In the genomic region with DNA sequence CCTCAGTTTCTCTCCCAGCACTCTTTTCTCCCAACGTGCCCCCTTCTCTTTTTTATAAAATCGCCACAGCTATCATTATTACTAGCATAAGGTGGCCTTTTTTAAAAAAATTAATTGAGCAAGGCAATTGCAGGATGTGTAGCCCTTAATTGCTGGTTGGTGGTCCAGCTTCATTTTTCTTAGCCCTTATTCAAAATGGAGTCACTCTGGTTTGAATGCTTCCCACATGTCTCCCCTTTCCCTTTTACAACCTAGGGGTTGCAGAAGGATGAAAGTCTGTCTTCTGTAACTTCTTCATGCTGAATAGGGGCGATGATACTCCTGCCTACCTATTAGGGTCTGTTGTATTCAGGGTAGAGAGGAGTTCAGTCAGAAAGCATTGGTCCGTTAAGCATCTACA, we compare ENCODE assay signal across 1 cellular context.
TF ChIP-seq lines count a peak whose summit lies in the region.

No MANE protein-coding gene starts in this region.

TF ChIP-seq in K562, 482 proteins besides CTCF, POLR2A, EP300 and RAD21 (continued from another document):
- TF ChIP-seq, protein P1, sequence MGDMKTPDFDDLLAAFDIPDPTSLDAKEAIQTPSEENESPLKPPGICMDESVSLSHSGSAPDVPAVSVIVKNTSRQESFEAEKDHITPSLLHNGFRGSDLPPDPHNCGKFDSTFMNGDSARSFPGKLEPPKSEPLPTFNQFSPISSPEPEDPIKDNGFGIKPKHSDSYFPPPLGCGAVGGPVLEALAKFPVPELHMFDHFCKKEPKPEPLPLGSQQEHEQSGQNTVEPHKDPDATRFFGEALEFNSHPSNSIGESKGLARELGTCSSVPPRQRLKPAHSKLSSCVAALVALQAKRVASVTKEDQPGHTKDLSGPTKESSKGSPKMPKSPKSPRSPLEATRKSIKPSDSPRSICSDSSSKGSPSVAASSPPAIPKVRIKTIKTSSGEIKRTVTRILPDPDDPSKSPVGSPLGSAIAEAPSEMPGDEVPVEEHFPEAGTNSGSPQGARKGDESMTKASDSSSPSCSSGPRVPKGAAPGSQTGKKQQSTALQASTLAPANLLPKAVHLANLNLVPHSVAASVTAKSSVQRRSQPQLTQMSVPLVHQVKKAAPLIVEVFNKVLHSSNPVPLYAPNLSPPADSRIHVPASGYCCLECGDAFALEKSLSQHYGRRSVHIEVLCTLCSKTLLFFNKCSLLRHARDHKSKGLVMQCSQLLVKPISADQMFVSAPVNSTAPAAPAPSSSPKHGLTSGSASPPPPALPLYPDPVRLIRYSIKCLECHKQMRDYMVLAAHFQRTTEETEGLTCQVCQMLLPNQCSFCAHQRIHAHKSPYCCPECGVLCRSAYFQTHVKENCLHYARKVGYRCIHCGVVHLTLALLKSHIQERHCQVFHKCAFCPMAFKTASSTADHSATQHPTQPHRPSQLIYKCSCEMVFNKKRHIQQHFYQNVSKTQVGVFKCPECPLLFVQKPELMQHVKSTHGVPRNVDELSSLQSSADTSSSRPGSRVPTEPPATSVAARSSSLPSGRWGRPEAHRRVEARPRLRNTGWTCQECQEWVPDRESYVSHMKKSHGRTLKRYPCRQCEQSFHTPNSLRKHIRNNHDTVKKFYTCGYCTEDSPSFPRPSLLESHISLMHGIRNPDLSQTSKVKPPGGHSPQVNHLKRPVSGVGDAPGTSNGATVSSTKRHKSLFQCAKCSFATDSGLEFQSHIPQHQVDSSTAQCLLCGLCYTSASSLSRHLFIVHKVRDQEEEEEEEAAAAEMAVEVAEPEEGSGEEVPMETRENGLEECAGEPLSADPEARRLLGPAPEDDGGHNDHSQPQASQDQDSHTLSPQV (IDR thresholded peaks at IDR 0.05) = peak; percentile 96
- TF ChIP-seq, protein P2, sequence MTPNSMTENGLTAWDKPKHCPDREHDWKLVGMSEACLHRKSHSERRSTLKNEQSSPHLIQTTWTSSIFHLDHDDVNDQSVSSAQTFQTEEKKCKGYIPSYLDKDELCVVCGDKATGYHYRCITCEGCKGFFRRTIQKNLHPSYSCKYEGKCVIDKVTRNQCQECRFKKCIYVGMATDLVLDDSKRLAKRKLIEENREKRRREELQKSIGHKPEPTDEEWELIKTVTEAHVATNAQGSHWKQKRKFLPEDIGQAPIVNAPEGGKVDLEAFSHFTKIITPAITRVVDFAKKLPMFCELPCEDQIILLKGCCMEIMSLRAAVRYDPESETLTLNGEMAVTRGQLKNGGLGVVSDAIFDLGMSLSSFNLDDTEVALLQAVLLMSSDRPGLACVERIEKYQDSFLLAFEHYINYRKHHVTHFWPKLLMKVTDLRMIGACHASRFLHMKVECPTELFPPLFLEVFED (CRISPR knock-in tag; conservative IDR thresholded peaks at IDR 0.05) = no peak
- TF ChIP-seq ZNF584 (CRISPR knock-in tag; IDR thresholded peaks at IDR 0.05; ENCODE audit: low read depth) (no peak), FOXP1 (CRISPR knock-in tag; IDR thresholded peaks at IDR 0.05) (no peak), ETV1 (tag; conservative IDR thresholded peaks at IDR 0.05; ENCODE audit: low read depth) (0 out of 2 replicates have a peak, but pooled peaks have one; percentile 10), PTTG1 (tag; IDR thresholded peaks at IDR 0.05; ENCODE audit: low read depth) (peak; percentile 79), MYBL2 (IDR thresholded peaks at IDR 0.05; ENCODE audit: low read depth) (no peak), MYBL2 (CRISPR knock-in tag; IDR thresholded peaks at IDR 0.05; ENCODE audit: borderline replicate concordance) (no peak), KHSRP (IDR thresholded peaks at IDR 0.05) (no peak), ZNF12 (CRISPR knock-in tag; IDR thresholded peaks at IDR 0.05) (no peak), NR2F6 (CRISPR knock-in tag; IDR thresholded peaks at IDR 0.05) (no peak), ATF1 (CRISPR knock-in tag; IDR thresholded peaks at IDR 0.05) (no peak), ATF1 (tag; IDR thresholded peaks at IDR 0.05) (no peak), ZNF695 (CRISPR knock-in tag; IDR thresholded peaks at IDR 0.05) (0 out of 2 replicates have a peak, but pooled peaks have one; percentile 66), U2AF1 (optimal IDR thresholded peaks at IDR 0.05; ENCODE audit: low read depth, low read length) (no peak), ZC3H8 (IDR thresholded peaks at IDR 0.05) (no peak), ZNF707 (CRISPR knock-in tag; conservative IDR thresholded peaks at IDR 0.05) (0 out of 2 replicates have a peak, but pooled peaks have one; percentile 13), ZNF175 (CRISPR knock-in tag; IDR thresholded peaks at IDR 0.05; ENCODE audit: low read depth) (0 out of 2 replicates have a peak, but pooled peaks have one; percentile 43), GTF2A2 (tag; IDR thresholded peaks at IDR 0.05) (peak; percentile 49; the same call in 1 of the 2 replicates), SMAD4 (CRISPR knock-in tag; conservative IDR thresholded peaks at IDR 0.05) (peak; percentile 84), THRAP3 (IDR thresholded peaks at IDR 0.05; ENCODE audit: borderline replicate concordance) (no peak), ZNF41 (CRISPR knock-in tag; conservative IDR thresholded peaks at IDR 0.05) (peak; percentile 60; the same call in 1 of the 2 replicates), ZNF146 (CRISPR knock-in tag; IDR thresholded peaks at IDR 0.05; ENCODE audit: unreplicated experiment) (no peak), NR3C1 (CRISPR knock-in tag; IDR thresholded peaks at IDR 0.05) (no peak), NFXL1 (CRISPR knock-in tag; IDR thresholded peaks at IDR 0.05) (0 out of 2 replicates have a peak, but pooled peaks have one; percentile 39)
- TF ChIP-seq, protein P3, sequence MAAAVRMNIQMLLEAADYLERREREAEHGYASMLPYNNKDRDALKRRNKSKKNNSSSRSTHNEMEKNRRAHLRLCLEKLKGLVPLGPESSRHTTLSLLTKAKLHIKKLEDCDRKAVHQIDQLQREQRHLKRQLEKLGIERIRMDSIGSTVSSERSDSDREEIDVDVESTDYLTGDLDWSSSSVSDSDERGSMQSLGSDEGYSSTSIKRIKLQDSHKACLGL (CRISPR knock-in tag; IDR thresholded peaks at IDR 0.05; ENCODE audit: borderline replicate concordance, poor library complexity, severe bottlenecking) = no peak
- TF ChIP-seq, protein P4, sequence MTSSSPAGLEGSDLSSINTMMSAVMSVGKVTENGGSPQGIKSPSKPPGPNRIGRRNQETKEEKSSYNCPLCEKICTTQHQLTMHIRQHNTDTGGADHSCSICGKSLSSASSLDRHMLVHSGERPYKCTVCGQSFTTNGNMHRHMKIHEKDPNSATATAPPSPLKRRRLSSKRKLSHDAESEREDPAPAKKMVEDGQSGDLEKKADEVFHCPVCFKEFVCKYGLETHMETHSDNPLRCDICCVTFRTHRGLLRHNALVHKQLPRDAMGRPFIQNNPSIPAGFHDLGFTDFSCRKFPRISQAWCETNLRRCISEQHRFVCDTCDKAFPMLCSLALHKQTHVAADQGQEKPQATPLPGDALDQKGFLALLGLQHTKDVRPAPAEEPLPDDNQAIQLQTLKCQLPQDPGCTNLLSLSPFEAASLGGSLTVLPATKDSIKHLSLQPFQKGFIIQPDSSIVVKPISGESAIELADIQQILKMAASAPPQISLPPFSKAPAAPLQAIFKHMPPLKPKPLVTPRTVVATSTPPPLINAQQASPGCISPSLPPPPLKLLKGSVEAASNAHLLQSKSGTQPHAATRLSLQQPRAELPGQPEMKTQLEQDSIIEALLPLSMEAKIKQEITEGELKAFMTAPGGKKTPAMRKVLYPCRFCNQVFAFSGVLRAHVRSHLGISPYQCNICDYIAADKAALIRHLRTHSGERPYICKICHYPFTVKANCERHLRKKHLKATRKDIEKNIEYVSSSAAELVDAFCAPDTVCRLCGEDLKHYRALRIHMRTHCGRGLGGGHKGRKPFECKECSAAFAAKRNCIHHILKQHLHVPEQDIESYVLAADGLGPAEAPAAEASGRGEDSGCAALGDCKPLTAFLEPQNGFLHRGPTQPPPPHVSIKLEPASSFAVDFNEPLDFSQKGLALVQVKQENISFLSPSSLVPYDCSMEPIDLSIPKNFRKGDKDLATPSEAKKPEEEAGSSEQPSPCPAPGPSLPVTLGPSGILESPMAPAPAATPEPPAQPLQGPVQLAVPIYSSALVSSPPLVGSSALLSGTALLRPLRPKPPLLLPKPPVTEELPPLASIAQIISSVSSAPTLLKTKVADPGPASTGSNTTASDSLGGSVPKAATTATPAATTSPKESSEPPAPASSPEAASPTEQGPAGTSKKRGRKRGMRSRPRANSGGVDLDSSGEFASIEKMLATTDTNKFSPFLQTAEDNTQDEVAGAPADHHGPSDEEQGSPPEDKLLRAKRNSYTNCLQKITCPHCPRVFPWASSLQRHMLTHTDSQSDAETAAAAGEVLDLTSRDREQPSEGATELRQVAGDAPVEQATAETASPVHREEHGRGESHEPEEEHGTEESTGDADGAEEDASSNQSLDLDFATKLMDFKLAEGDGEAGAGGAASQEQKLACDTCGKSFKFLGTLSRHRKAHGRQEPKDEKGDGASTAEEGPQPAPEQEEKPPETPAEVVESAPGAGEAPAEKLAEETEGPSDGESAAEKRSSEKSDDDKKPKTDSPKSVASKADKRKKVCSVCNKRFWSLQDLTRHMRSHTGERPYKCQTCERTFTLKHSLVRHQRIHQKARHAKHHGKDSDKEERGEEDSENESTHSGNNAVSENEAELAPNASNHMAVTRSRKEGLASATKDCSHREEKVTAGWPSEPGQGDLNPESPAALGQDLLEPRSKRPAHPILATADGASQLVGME (CRISPR knock-in tag; IDR thresholded peaks at IDR 0.05) = no peak
- TF ChIP-seq, protein P5, sequence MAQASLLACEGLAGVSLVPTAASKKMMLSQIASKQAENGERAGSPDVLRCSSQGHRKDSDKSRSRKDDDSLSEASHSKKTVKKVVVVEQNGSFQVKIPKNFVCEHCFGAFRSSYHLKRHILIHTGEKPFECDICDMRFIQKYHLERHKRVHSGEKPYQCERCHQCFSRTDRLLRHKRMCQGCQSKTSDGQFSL (CRISPR knock-in tag; IDR thresholded peaks at IDR 0.05) = no peak
- TF ChIP-seq, protein P5 (tag; IDR thresholded peaks at IDR 0.05) = peak in 1 of 2 experiments; percentile 87; a peak in 2 of 4 replicates
- TF ChIP-seq, protein P6, sequence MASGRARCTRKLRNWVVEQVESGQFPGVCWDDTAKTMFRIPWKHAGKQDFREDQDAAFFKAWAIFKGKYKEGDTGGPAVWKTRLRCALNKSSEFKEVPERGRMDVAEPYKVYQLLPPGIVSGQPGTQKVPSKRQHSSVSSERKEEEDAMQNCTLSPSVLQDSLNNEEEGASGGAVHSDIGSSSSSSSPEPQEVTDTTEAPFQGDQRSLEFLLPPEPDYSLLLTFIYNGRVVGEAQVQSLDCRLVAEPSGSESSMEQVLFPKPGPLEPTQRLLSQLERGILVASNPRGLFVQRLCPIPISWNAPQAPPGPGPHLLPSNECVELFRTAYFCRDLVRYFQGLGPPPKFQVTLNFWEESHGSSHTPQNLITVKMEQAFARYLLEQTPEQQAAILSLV (tag; IDR thresholded peaks at IDR 0.05) = peak; percentile 88
